Comparison of ENCODE assay signal across 11 cellular contexts in the genomic region with DNA sequence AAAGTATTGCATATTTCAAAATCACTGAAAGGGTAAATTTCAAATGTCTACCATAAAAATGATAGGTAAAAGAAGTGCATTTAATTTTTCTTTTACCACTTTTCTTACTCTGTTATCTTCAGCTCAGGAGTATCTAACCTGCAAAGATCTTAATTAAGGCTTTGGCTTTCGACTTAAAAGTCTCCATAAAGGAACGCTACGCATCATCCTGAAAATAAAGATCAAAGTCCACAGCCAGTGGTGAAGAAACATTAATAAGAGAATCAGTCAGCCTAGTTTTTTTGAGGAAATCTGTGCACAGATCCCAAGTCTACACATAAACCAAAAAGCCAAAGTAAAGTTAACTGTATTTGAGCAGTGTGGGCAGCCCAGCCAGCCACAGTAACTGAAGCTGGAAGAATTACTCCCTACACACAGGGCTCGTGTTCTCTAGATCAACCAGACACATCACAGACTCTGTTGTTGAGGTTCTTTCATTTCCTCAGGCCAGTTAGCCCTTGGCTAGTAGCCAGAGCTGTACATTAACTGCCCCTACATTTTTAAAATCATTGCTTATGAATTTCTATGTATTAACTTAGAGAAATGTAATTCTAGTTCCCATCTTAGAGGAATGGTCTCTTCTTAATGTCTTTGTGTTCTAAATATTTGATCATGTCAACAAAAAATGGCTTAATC. TPM values are rescaled to one million over a fixed set of nuclear protein-coding genes. Genes with fewer than 3 reads are reported as not detected.
DNase-seq lines count a peak whose midpoint lies in the region; ATAC-seq, FAIRE-seq and TF ChIP-seq lines count a peak whose summit lies in the region.
"Had no signal": no experiment of that assay in that cellular context is flagged by ENCODE, and none has a peak within 500 bp of the region (broad histone marks: within the 10 kb centered on the region; RNA-seq: fewer than 3 reads in every experiment).

No MANE protein-coding gene starts in this region.

- H3K9me3 Mint-ChIP-seq in activated CD8-positive, alpha-beta T cell treated with anti-CD3 and anti-CD28 coated beads, Interleukin-2, amount 10 ng/mL, durations not matched to agents 7 days and 5 days (ENCODE audit: insufficient read depth): peaks cover 3% of the 10 kb centered on the region
- peaks cover 15% of the 10 kb centered on the region for H3K9me3 Mint-ChIP-seq in mesothelial cell of epicardium

- no peak overlapping the region for H3K9ac ChIP-seq in GM23248

- no peak for TF ChIP-seq CTCF in A549 (IDR thresholded peaks at IDR 0.05)
- no peak for TF ChIP-seq CTCF in mesothelial cell of epicardium (IDR thresholded peaks at IDR 0.05; ENCODE audit: unreplicated experiment)

- TF ChIP-seq EP300 in A549 (IDR thresholded peaks at IDR 0.05): no peak

- no peaks in the 10 kb centered on the region for H3K9me2 ChIP-seq in GM23248 (ENCODE audit: insufficient read depth)

- peak overlapping the region; percentile 63 for H3K27ac Mint-ChIP-seq in activated CD8-positive, alpha-beta T cell treated with anti-CD3 and anti-CD28 coated beads, Interleukin-2, amount 10 ng/mL, durations not matched to agents 7 days and 5 days
- H3K27ac Mint-ChIP-seq in mesothelial cell of epicardium: peak overlapping the region; percentile 36

- H3K27me3 Mint-ChIP-seq in activated CD8-positive, alpha-beta T cell treated with anti-CD3 and anti-CD28 coated beads, Interleukin-2, amount 10 ng/mL, durations not matched to agents 7 days and 5 days (ENCODE audit: low read depth): peaks cover 41% of the 10 kb centered on the region
- peaks cover 18% of the 10 kb centered on the region for H3K27me3 Mint-ChIP-seq in mesothelial cell of epicardium (ENCODE audit: low read depth)

- in situ Hi-C loops in GM23248 (cut with MboI): no loop called here

- POLR2A ChIA-PET in A549 (lab: Yijun Ruan, JAX): no interaction called here
- POLR2A ChIA-PET in activated CD8-positive, alpha-beta T cell treated with anti-CD3 and anti-CD28 coated beads, Interleukin-2, amount 10 ng/mL, durations not matched to agents 7 days and 5 days (lab: Charles Lee): no interaction called here

- no peak for TF ChIP-seq RAD21 in A549 (conservative IDR thresholded peaks at IDR 0.05 in 1 of 2, IDR thresholded peaks at IDR 0.05 in 1 of 2)

- DNase-seq in A549 (ENCODE audit: low read depth in 1 of 2, low spot score in 1 of 2): no peak
- DNase-seq in GM23248: no peak
- no peak for DNase-seq in activated CD8-positive, alpha-beta T cell treated with anti-CD3 and anti-CD28 coated beads, Interleukin-2, amount 10 ng/mL, durations not matched to agents 7 days and 5 days
- DNase-seq in mesothelial cell of epicardium (ENCODE audit: low spot score in 2 of 2, unreplicated experiment in 2 of 2): no peak
- no peak for DNase-seq in LoVo (ENCODE audit: low spot score)
- no peak for DNase-seq in NCI-H774 (lab: John Stamatoyannopoulos, UW)
- DNase-seq: DMS153 had no signal

- no peaks in the 10 kb centered on the region for H3K27me3 ChIP-seq in GM23248 (replicated peaks; ENCODE audit: insufficient read depth)

- H3K27ac ChIP-seq in A549: no peak overlapping the region; a peak in 1 of 6 replicates
- H3K27ac ChIP-seq in GM23248: no peak overlapping the region

- peaks cover 3% of the 10 kb centered on the region; the same call in 1 of the 3 replicates for H3K4me1 ChIP-seq in A549
- H3K4me1 ChIP-seq in GM23248 (ENCODE audit: insufficient read depth): peaks cover 28% of the 10 kb centered on the region

- no peak for FAIRE-seq in A549 (lab: Jason Lieb, UNC)

- peak overlapping the region; percentile 60 for H3K4me3 ChIP-seq in A549
- H3K4me3 ChIP-seq in GM23248: no peak overlapping the region

- H3K4me3 Mint-ChIP-seq in activated CD8-positive, alpha-beta T cell treated with anti-CD3 and anti-CD28 coated beads, Interleukin-2, amount 10 ng/mL, durations not matched to agents 7 days and 5 days: peak overlapping the region; percentile 77
- H3K4me3 Mint-ChIP-seq in mesothelial cell of epicardium: peak overlapping the region; percentile 82

- CTCF ChIA-PET in A549 (lab: Yijun Ruan, JAX): interaction anchor here (0.6 to 3.1 kb wide), 20 partner anchors 10 to 182 kb away, joined by 3 to 100 read pairs (median 5); partner anchors contain the start of genes CCR5AS, CCRL2 and RTP3
- CTCF ChIA-PET in activated CD8-positive, alpha-beta T cell treated with anti-CD3 and anti-CD28 coated beads, Interleukin-2, amount 10 ng/mL, durations not matched to agents 7 days and 5 days (lab: Charles Lee): interaction anchor here (0.8 to 6.4 kb wide), 30 partner anchors 9 to 812 kb away, joined by 3 to 223 read pairs (median 5); partner anchors contain the start of genes CCR5 and RTP3

- peaks cover 5% of the 10 kb centered on the region for H3K79me2 ChIP-seq in GM23248 (ENCODE audit: insufficient read depth)

- H3K36me3 ChIP-seq in GM23248 (ENCODE audit: low read depth): no peaks in the 10 kb centered on the region; the same call in 1 of the 2 replicates

- H3K4me2 ChIP-seq in A549 (peak overlapping the region; percentile 92), GM23248 (ENCODE audit: unreplicated experiment) (peak overlapping the region; percentile 20)

- H3K36me3 Mint-ChIP-seq in activated CD8-positive, alpha-beta T cell treated with anti-CD3 and anti-CD28 coated beads, Interleukin-2, amount 10 ng/mL, durations not matched to agents 7 days and 5 days (ENCODE audit: low read depth): no peaks in the 10 kb centered on the region
- peaks cover 1% of the 10 kb centered on the region for H3K36me3 Mint-ChIP-seq in mesothelial cell of epicardium

- H3K9me3 ChIP-seq in A549 (no peaks in the 10 kb centered on the region), GM23248 (ENCODE audit: low read depth) (no peaks in the 10 kb centered on the region)

- TF ChIP-seq POLR2A in A549 (IDR thresholded peaks at IDR 0.05; ENCODE audit: low read length): no peak

- H4K20me1 ChIP-seq in GM23248 (ENCODE audit: insufficient read depth): no peaks in the 10 kb centered on the region

- peaks cover 26% of the 10 kb centered on the region for H3K4me1 Mint-ChIP-seq in activated CD8-positive, alpha-beta T cell treated with anti-CD3 and anti-CD28 coated beads, Interleukin-2, amount 10 ng/mL, durations not matched to agents 7 days and 5 days (ENCODE audit: low read depth)
- peaks cover 16% of the 10 kb centered on the region for H3K4me1 Mint-ChIP-seq in mesothelial cell of epicardium

- no peak for ATAC-seq in A549
- no peak for ATAC-seq in activated CD8-positive, alpha-beta T cell treated with anti-CD3 and anti-CD28 coated beads, Interleukin-2, amount 10 ng/mL, durations not matched to agents 7 days and 5 days
- no peak for ATAC-seq in GM19463 (IDR thresholded peaks at IDR 0.05; ENCODE audit: unreplicated experiment)
- ATAC-seq in GM21619 (IDR thresholded peaks at IDR 0.05; ENCODE audit: unreplicated experiment): no peak

- 77% methylated on average over 4 of the region's 4 CpGs for WGBS in A549 (ENCODE audit: missing lambda C conversion rate)
- 93 to 96% methylated on average over 4 of the region's 4 CpGs for WGBS in GM23248 (ENCODE audit: low coverage in 1 of 2, low lambda C conversion rate in 2 of 2, missing lambda C conversion rate in 2 of 2), 2 experiments

- peak overlapping the region; percentile 28; the same call in 1 of the 2 replicates for H2AFZ ChIP-seq in GM23248

- peaks cover 33% of the 10 kb centered on the region for H3F3A ChIP-seq in GM23248 (ENCODE audit: insufficient read depth)

TF ChIP-seq in A549, 52 proteins besides CTCF, POLR2A, EP300 and RAD21 (continues in another document):
- TF ChIP-seq EHF (CRISPR knock-in tag; IDR thresholded peaks at IDR 0.05): no peak
- no peak for TF ChIP-seq CHD4 (IDR thresholded peaks at IDR 0.05; ENCODE audit: borderline replicate concordance)
- TF ChIP-seq SMC3 (IDR thresholded peaks at IDR 0.05): no peak
- TF ChIP-seq JUNB (IDR thresholded peaks at IDR 0.05): no peak
- TF ChIP-seq, protein P1, sequence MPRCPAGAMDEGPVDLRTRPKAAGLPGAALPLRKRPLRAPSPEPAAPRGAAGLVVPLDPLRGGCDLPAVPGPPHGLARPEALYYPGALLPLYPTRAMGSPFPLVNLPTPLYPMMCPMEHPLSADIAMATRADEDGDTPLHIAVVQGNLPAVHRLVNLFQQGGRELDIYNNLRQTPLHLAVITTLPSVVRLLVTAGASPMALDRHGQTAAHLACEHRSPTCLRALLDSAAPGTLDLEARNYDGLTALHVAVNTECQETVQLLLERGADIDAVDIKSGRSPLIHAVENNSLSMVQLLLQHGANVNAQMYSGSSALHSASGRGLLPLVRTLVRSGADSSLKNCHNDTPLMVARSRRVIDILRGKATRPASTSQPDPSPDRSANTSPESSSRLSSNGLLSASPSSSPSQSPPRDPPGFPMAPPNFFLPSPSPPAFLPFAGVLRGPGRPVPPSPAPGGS (IDR thresholded peaks at IDR 0.05): no peak
- TF ChIP-seq GATA3 (IDR thresholded peaks at IDR 0.05; ENCODE audit: borderline replicate concordance): no peak

RNA-seq across cellular contexts. Expression of gene LRRC2, which starts 6.9 kb away (rescaled TPM):
- polyA plus RNA-seq in A549 (2011; rRNA removed) (0.03 TPM in 1 of 2 replicates, not detected in the other), A549 (2017; fragmentation: RNase III; extraction: RNeasy Plus Mini Kit Qiagen cat#74134 plus additional on column Dnase treatment) (not detected in 3 replicates), GM23248 (2016; fragmentation: Nextera tagmentation; extraction: Ambion mirVana) (16.7 and 17.7 TPM in 2 replicates)
- polyA plus RNA-seq in A549 (2012; cell fraction: cytosol; rRNA removed): not detected in 2 replicates
- polyA plus RNA-seq in A549 (2012; cell fraction: nucleus; rRNA removed): not detected in 2 replicates
- polyA minus RNA-seq in A549 (2011; rRNA and poly(A)+ RNA removed): not detected in 2 replicates
- total RNA-seq in GM23248 (2014; rRNA removed; shearing (Covaris generic)): 10.6 and 10.8 TPM in 2 replicates
- total RNA-seq in activated CD8-positive, alpha-beta T cell treated with anti-CD3 and anti-CD28 coated beads, Interleukin-2, amount 10 ng/mL, durations not matched to agents 7 days and 5 days: under 1 TPM in 1 of 2 experiments, not detected in 1; 0.11 TPM
- total RNA-seq in mesothelial cell of epicardium: 0.87 to 1.7 TPM (median 0.97 TPM) in 3 replicates

RNA-seq across cellular contexts. Expression of gene FAM240A, which starts 53.2 kb away (rescaled TPM):
- polyA plus RNA-seq in A549 (2011; rRNA removed): not detected in 2 replicates
- not detected in 2 replicates for polyA plus RNA-seq in A549 (2012; cell fraction: cytosol; rRNA removed)
- polyA plus RNA-seq in A549 (2012; cell fraction: nucleus; rRNA removed): not detected in 2 replicates
- polyA plus RNA-seq in A549 (2017; fragmentation: RNase III; extraction: RNeasy Plus Mini Kit Qiagen cat#74134 plus additional on column Dnase treatment): not detected in 3 replicates
- polyA minus RNA-seq in A549 (2011; rRNA and poly(A)+ RNA removed): not detected in 2 replicates
- total RNA-seq in GM23248 (2014; rRNA removed; shearing (Covaris generic)): not detected in 2 replicates
- not detected in 2 replicates for polyA plus RNA-seq in GM23248 (2016; fragmentation: Nextera tagmentation; extraction: Ambion mirVana)
- not detected for total RNA-seq in activated CD8-positive, alpha-beta T cell treated with anti-CD3 and anti-CD28 coated beads, Interleukin-2, amount 10 ng/mL, durations not matched to agents 7 days and 5 days
- not detected in 3 replicates for total RNA-seq in mesothelial cell of epicardium
- total RNA-seq: chondrocyte, pulmonary artery endothelial cell had no signal
